14 cellular contexts compared by ENCODE assay signal in the genomic region with DNA sequence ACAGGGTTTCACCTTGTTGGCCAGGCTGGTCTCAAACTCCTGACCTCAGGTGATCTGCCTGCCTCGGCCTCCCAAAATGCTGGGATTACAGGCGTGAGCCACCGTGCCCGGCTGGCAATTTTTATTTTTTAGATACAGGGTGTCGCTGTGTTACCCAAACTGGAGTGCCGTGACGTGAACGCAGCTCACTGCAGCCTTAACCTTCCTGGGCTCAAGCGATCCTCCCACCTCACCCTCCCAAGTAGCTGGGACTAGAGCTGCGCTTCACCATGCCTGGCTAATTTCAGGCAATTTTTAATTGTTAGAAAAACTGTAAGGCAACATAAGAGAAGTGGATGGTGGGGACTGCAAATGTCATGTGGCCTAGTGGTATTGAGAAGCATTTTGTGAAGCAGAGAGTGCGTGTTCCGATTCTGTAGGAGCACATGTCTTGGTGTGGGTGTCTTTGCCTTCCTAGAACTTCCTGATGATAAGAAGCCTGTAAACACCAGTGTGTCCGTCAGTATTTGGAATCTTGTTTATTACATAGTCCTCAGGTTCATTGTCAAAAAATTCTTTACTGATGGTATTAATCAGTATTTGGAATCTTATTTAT. TPM values are rescaled to one million over a fixed set of nuclear protein-coding genes. Genes with fewer than 3 reads are reported as not detected.
A peak's percentile ranks its signal among the peaks of the same experiment; 100 is the strongest.
DNase-seq lines count a peak whose midpoint lies in the region; ATAC-seq, FAIRE-seq and TF ChIP-seq lines count a peak whose summit lies in the region.
"Had no signal": no experiment of that assay in that cellular context is flagged by ENCODE, and none has a peak within 500 bp of the region (broad histone marks: within the 10 kb centered on the region; RNA-seq: fewer than 3 reads in every experiment).

No MANE protein-coding gene starts in this region.

- in situ Hi-C loops in IMR-90 (cut with MboI; ENCODE audit: low sequenced_read_pairs) (loop anchor here (25.0 kb wide), 1 partner anchor 348 kb away; no protein-coding TSS in a partner anchor), K562 (cut with MboI) (no loop called here), GM13976 (cut with MboI; ENCODE audit: low sequenced_read_pairs, unreplicated experiment) (no loop called here)

- H3K18ac ChIP-seq in IMR-90 (ENCODE audit: low read depth, low read length) = no peak overlapping the region

- H3K79me1 ChIP-seq in IMR-90 (ENCODE audit: low read depth in 1 of 2, low read length in 2 of 2) = peaks cover 35 to 91% of the 10 kb centered on the region in 2 experiments

- H3K27ac ChIP-seq in CD4-positive, alpha-beta memory T cell (ENCODE audit: low read depth, low read length) = no peak overlapping the region
- H3K27ac ChIP-seq in IMR-90 (ENCODE audit: insufficient read depth, low read length) (no peak overlapping the region), K562 (ENCODE audit: extremely low read depth, low read depth, low read length) (peak overlapping the region; percentile 67)

- POLR2A ChIA-PET in CD4-positive, alpha-beta memory T cell (lab: Charles Lee; ENCODE audit: partially characterized antibody) = interaction anchor here (1.0 to 3.4 kb wide), 2 partner anchors 9 to 18 kb away, joined by 3 to 8 read pairs; a partner anchor contains a TSS
- POLR2A ChIA-PET in IMR-90 (lab: Charles Lee; ENCODE audit: unreplicated experiment) = no interaction called here
- POLR2A ChIA-PET in K562 (lab: Yijun Ruan, JAX) = interaction anchor here (0.6 to 6.5 kb wide), 5 partner anchors 14 to 428 kb away, joined by 3 to 65 read pairs (median 3); no protein-coding TSS in a partner anchor

- H3K23ac ChIP-seq in IMR-90 (ENCODE audit: low read depth, low read length) = peak overlapping the region; percentile 43; the same call in 1 of the 2 replicates

- no peaks in the 10 kb centered on the region for H3K9me3 Mint-ChIP-seq in CD4-positive, alpha-beta memory T cell
- H3K9me3 Mint-ChIP-seq in nephron = no peaks in the 10 kb centered on the region

- no peak overlapping the region; the same call in 2 of the 3 replicates for H2BK15ac ChIP-seq in IMR-90 (ENCODE audit: low read depth, low read length)

- no peak overlapping the region for H2BK120ac ChIP-seq in IMR-90 (ENCODE audit: low read depth, low read length)

- H2BK5ac ChIP-seq in IMR-90 (ENCODE audit: low read depth, low read length, poor library complexity, severe bottlenecking) = no peak overlapping the region

- no peak for TF ChIP-seq RAD21 in IMR-90 (IDR thresholded peaks at IDR 0.05; ENCODE audit: low read length)
- TF ChIP-seq RAD21 in K562 (CRISPR knock-in tag; conservative IDR thresholded peaks at IDR 0.05 in 1 of 2, IDR thresholded peaks at IDR 0.05 in 1 of 2) = 0 out of 4 replicates have a peak, but pooled peaks of 1 of the 2 experiments have one; percentile 19

- dilution Hi-C loops in IMR-90 (cut with HindIII; ENCODE audit: low sequenced_read_pairs, unreplicated experiment) = no loop called here

- intact Hi-C loops in CD4-positive, alpha-beta memory T cell (cut with micrococcal nuclease) = no loop called here
- intact Hi-C loops in IMR-90 (cut with micrococcal nuclease) (no loop called here), K562 (cut with micrococcal nuclease) (loop anchor here (2.0 kb wide), 1 partner anchor 13 kb away; no protein-coding TSS in a partner anchor)

- BruUV-seq in IMR-90 (replicated peaks; lab: Mats Ljungman, UMichigan) (no TSS peak), K562 (replicated peaks; lab: Mats Ljungman, UMichigan) (no TSS peak)

- no peaks in the 10 kb centered on the region for H3K27me3 ChIP-seq in CD4-positive, alpha-beta memory T cell (ENCODE audit: insufficient read depth, low read length)
- H3K27me3 ChIP-seq in IMR-90 (ENCODE audit: control insufficient read depth, insufficient read depth, low read length) = no peaks in the 10 kb centered on the region
- no peaks in the 10 kb centered on the region for H3K27me3 ChIP-seq in K562 (ENCODE audit: control insufficient read depth in 2 of 2, insufficient read depth in 2 of 2, low read length in 2 of 2)
- H3K27me3 ChIP-seq: heart right ventricle had no signal

- WGBS in IMR-90 (ENCODE audit: extremely low coverage in 2 of 2, insufficient read length in 1 of 2), 2 experiments = 60% methylated on average over 1 of the region's 13 CpGs; no CpG with 5 or more reads in 1 of the 2 experiments
- 19% methylated on average over 13 of the region's 13 CpGs for WGBS in K562 (ENCODE audit: insufficient coverage, low coverage, missing lambda C conversion rate)

- peaks cover 27% of the 10 kb centered on the region for H3K9me1 ChIP-seq in IMR-90 (ENCODE audit: insufficient read depth, low read length)
- H3K9me1 ChIP-seq in K562 (ENCODE audit: control insufficient read depth, insufficient read depth, low read length) = peaks cover 11% of the 10 kb centered on the region

- H2AK9ac ChIP-seq in IMR-90 (replicated peaks; ENCODE audit: low read depth, low read length, poor library complexity) = no peak overlapping the region

- TF ChIP-seq EP300 in K562 (IDR thresholded peaks at IDR 0.05; ENCODE audit: low read length) = no peak; the same call in 1 of the 2 replicates

- FAIRE-seq in K562 (lab: Jason Lieb, UNC) = peak; percentile 87
- FAIRE-seq: G401.6 had no signal

- ATAC-seq in IMR-90 (ENCODE audit: low read depth) = no peak
- ATAC-seq in K562 = peak; percentile 47
- no peak for ATAC-seq in HG02759 (IDR thresholded peaks at IDR 0.05; ENCODE audit: unreplicated experiment)

- H3K4me2 ChIP-seq in IMR-90 (ENCODE audit: low read depth, low read length) = no peak overlapping the region
- peak overlapping the region; percentile 74 for H3K4me2 ChIP-seq in K562 (ENCODE audit: insufficient read depth, low read length)

- H3K4me3 Mint-ChIP-seq in CD4-positive, alpha-beta memory T cell = peak overlapping the region in 7 of 8 donors; percentile 1 to 86 (median 64)
- no peak overlapping the region for H3K4me3 Mint-ChIP-seq in nephron

- peaks cover 0 to 10% of the 10 kb centered on the region in 2 donors for H3K36me3 Mint-ChIP-seq in CD4-positive, alpha-beta memory T cell
- peaks cover 4% of the 10 kb centered on the region for H3K36me3 Mint-ChIP-seq in nephron (ENCODE audit: low read depth)
- H3K36me3 Mint-ChIP-seq: IgD-negative memory B cell had no signal

- H2AK5ac ChIP-seq in IMR-90 (ENCODE audit: low read depth, low read length) = peak overlapping the region; percentile 70; the same call in 1 of the 2 replicates

- peaks cover 59 to 100% (median 84%) of the 10 kb centered on the region in 4 donors for H3K4me1 Mint-ChIP-seq in CD4-positive, alpha-beta memory T cell
- peaks cover 90% of the 10 kb centered on the region for H3K4me1 Mint-ChIP-seq in nephron

- no peak for DNase-seq in CD4-positive, alpha-beta memory T cell
- DNase-seq in IMR-90 = no peak
- DNase-seq in K562 (ENCODE audit: extremely low read depth in 1 of 4, low spot score in 3 of 4) = peak in 1 of 4 experiments; percentile 65
- DNase-seq in GM13976 (ENCODE audit: low spot score) = no peak
- no peak for DNase-seq in DMS114 treated with DMSO at 0.1 percent for 48 hours (lab: John Stamatoyannopoulos, UW; ENCODE audit: unreplicated experiment)
- DNase-seq in NCI-H2196 (lab: John Stamatoyannopoulos, UW; ENCODE audit: unreplicated experiment) = no peak
- DNase-seq: cerebellar nuclear complex, heart right ventricle, NCI-H1436 treated with DMSO at 0.1 percent for 48 hours, NCI-H510A had no signal

- H4K5ac ChIP-seq in IMR-90 (ENCODE audit: low read depth, low read length) = no peak overlapping the region

- H3K4ac ChIP-seq in IMR-90 (ENCODE audit: low read depth, low read length) = 0 out of 2 replicates have a peak overlapping the region, but pooled peaks have one; percentile 31

- H4K20me1 ChIP-seq in IMR-90 (ENCODE audit: insufficient read depth, low read length) = peaks cover 94% of the 10 kb centered on the region
- H4K20me1 ChIP-seq in K562 (replicated peaks; ENCODE audit: control insufficient read depth, insufficient read depth, low read length) = peaks cover 65% of the 10 kb centered on the region

- TF ChIP-seq POLR2A in IMR-90 (IDR thresholded peaks at IDR 0.05; ENCODE audit: low read depth, low read length) (no peak), K562 (conservative IDR thresholded peaks at IDR 0.05) (no peak)

- H3K36me3 ChIP-seq in CD4-positive, alpha-beta memory T cell (ENCODE audit: insufficient read depth, low read length) = no peaks in the 10 kb centered on the region
- H3K36me3 ChIP-seq in IMR-90 (ENCODE audit: control insufficient read depth, insufficient read depth, low read length) (no peaks in the 10 kb centered on the region), K562 (ENCODE audit: control insufficient read depth, insufficient read depth, low read length) (no peaks in the 10 kb centered on the region; the same call in 2 of the 3 replicates)
- H3K36me3 ChIP-seq: heart right ventricle had no signal

- no peaks in the 10 kb centered on the region for H3K9me3 ChIP-seq in CD4-positive, alpha-beta memory T cell (ENCODE audit: control insufficient read depth in 1 of 2, low read length in 2 of 2)
- H3K9me3 ChIP-seq in IMR-90 (ENCODE audit: control insufficient read depth, insufficient read depth, low read length) = no peaks in the 10 kb centered on the region
- no peaks in the 10 kb centered on the region for H3K9me3 ChIP-seq in K562 (replicated peaks; ENCODE audit: control insufficient read depth, insufficient read depth, low read depth, low read length)
- H3K9me3 ChIP-seq: heart right ventricle had no signal

- H3K27ac Mint-ChIP-seq in CD4-positive, alpha-beta memory T cell = peak overlapping the region in 2 of 7 donors; percentile 49 to 58
- H3K27ac Mint-ChIP-seq in nephron = peak overlapping the region; percentile 71 to 79 (median 71)

- H2BK20ac ChIP-seq in IMR-90 (ENCODE audit: low read depth, low read length) = no peak overlapping the region

- no peak overlapping the region for H2AFZ ChIP-seq in IMR-90 (replicated peaks; ENCODE audit: low read length, poor library complexity)
- H2AFZ ChIP-seq in K562 (ENCODE audit: low read depth, low read length) = peak overlapping the region; percentile 80

- 0 out of 2 replicates have a peak overlapping the region, but pooled peaks have one; percentile 17 for H4K91ac ChIP-seq in IMR-90 (ENCODE audit: insufficient read depth, low read depth, low read length)

- peaks cover 99% of the 10 kb centered on the region for H3K79me2 ChIP-seq in K562 (ENCODE audit: control insufficient read depth, insufficient read depth, low read length)

- no peak overlapping the region for H3K56ac ChIP-seq in IMR-90 (ENCODE audit: extremely low read depth, insufficient read depth, low read length)

- CTCF ChIA-PET in CD4-positive, alpha-beta memory T cell (lab: Charles Lee; ENCODE audit: partially characterized antibody) = interaction anchor here (0.6 to 1.0 kb wide), 3 partner anchors 16 to 57 kb away, joined by 3 read pairs; no protein-coding TSS in a partner anchor
- CTCF ChIA-PET in IMR-90 (lab: Yijun Ruan, JAX) (no interaction called here), K562 (lab: Yijun Ruan, JAX; ENCODE audit: low intra/inter-chr PET ratio) (interaction anchor here (0.6 kb wide), 1 partner anchor 228 kb away, joined by 3 read pairs; no protein-coding TSS in a partner anchor)

- H3K27me3 Mint-ChIP-seq in CD4-positive, alpha-beta memory T cell = no peaks in the 10 kb centered on the region
- no peaks in the 10 kb centered on the region for H3K27me3 Mint-ChIP-seq in nephron (ENCODE audit: low read depth)
- H3K27me3 Mint-ChIP-seq: IgD-negative memory B cell had no signal

- no peak overlapping the region for H3K9ac ChIP-seq in IMR-90 (ENCODE audit: low read depth, low read length)
- H3K9ac ChIP-seq in K562 (ENCODE audit: insufficient read depth in 1 of 2, low read depth in 2 of 2, low read length in 2 of 2) = peak overlapping the region; percentile 29 to 60

- no peak overlapping the region for H3K14ac ChIP-seq in IMR-90 (replicated peaks; ENCODE audit: low read depth, low read length)

- TF ChIP-seq CTCF in IMR-90 (conservative IDR thresholded peaks at IDR 0.05; ENCODE audit: low read depth, low read length) (no peak), K562 (IDR thresholded peaks at IDR 0.05 in 2 of 3, conservative IDR thresholded peaks at IDR 0.05 in 1 of 3; ENCODE audit: insufficient read depth in 2 of 3, low read depth in 1 of 3, low read length in 3 of 3) (no peak), nephron (IDR thresholded peaks at IDR 0.05; ENCODE audit: unreplicated experiment in 3 of 3) (no peak), GM13976 (IDR thresholded peaks at IDR 0.05; ENCODE audit: borderline replicate concordance, control extremely low read depth, extremely low read depth, insufficient read depth, missing control alignments) (no peak)

- H3K4me3 ChIP-seq in CD4-positive, alpha-beta memory T cell (ENCODE audit: low read length in 2 of 2) = no peak overlapping the region
- H3K4me3 ChIP-seq in IMR-90 (ENCODE audit: insufficient read depth, low read depth, low read length) (no peak overlapping the region), K562 (no peak overlapping the region; the same call in 1 of the 2 replicates)
- H3K4me3 ChIP-seq: heart right ventricle had no signal

- no peak overlapping the region for H4K8ac ChIP-seq in IMR-90 (ENCODE audit: low read depth in 2 of 2, low read length in 2 of 2)

- H3K4me1 ChIP-seq in CD4-positive, alpha-beta memory T cell (ENCODE audit: insufficient read depth, low read length) = peaks cover 85% of the 10 kb centered on the region
- H3K4me1 ChIP-seq in IMR-90 (ENCODE audit: control insufficient read depth, insufficient read depth, low read length) (peaks cover 41% of the 10 kb centered on the region), K562 (replicated peaks in 1 of 2; ENCODE audit: control insufficient read depth in 2 of 2, insufficient read depth in 2 of 2, low read length in 2 of 2) (peaks cover 39 to 77% of the 10 kb centered on the region in 2 experiments)

RNA-seq across cellular contexts. Expression of a gene that starts 18.0 kb away (rescaled TPM):
- 10 to 100 TPM; 20.2 to 21.6 TPM for total RNA-seq in CD4-positive, alpha-beta memory T cell
- polyA plus RNA-seq in CD4-positive, alpha-beta memory T cell = 10 to 100 TPM in 1 of 2 donors, 1 to 10 TPM in 1; 2.4 to 11.7 TPM
- total RNA-seq in IMR-90 (2012; rRNA removed) (12.9 and 13.1 TPM in 2 replicates), K562 (2014; rRNA removed) (15.5 and 17.4 TPM in 2 replicates), K562 (2014; rRNA removed; fragmentation: Illumina TruSeq; extraction: Trizol) (14.9 and 16.9 TPM in 2 replicates), K562 (2015; rRNA removed; fragmentation: Illumina TruSeq; extraction: Trizol) (16.1 and 16.5 TPM in 2 replicates), K562 (2021) (23.8 and 29.0 TPM in 2 replicates)
- polyA plus RNA-seq in IMR-90 (2012; rRNA removed) (9.6 TPM in 2 replicates), K562 (2011; rRNA removed) (15.7 and 16.8 TPM in 2 replicates), K562 (2014; fragmentation: Illumina TruSeq; extraction: Trizol) (21.7 and 22.5 TPM in 2 replicates), K562 (2014; fragmentation: Nextera tagmentation; extraction: Ambion mirVana) (1 to 10 TPM; 5.0 to 6.7 TPM), K562 (2014; rRNA removed) (12.7 and 15.6 TPM in 2 replicates)
- 4.7 and 5.7 TPM in 2 replicates for polyA plus RNA-seq in IMR-90 (2012; cell fraction: cytosol; rRNA removed)
- 14.8 and 23.2 TPM in 2 replicates for polyA plus RNA-seq in IMR-90 (2012; cell fraction: nucleus; rRNA removed; ENCODE audit: low replicate concordance)
- 56.9 and 64.3 TPM in 2 replicates for total RNA-seq in K562 (2011; cell fraction: chromatin; rRNA removed; ENCODE audit: low replicate concordance)
- 33.0 and 36.0 TPM in 2 replicates for total RNA-seq in K562 (2011; cell fraction: nucleolus; rRNA removed)
- 32.8 and 33.1 TPM in 2 replicates for total RNA-seq in K562 (2011; cell fraction: nucleoplasm; rRNA removed)
- 13.0 and 13.9 TPM in 2 replicates for polyA plus RNA-seq in K562 (2011; cell fraction: cytosol; rRNA removed)
- 30.2 and 41.3 TPM in 2 replicates for polyA plus RNA-seq in K562 (2011; cell fraction: nucleus; rRNA removed)
- 14.1 and 15.7 TPM in 2 replicates for polyA plus RNA-seq in K562 (2012)
- polyA minus RNA-seq in K562 (2011; rRNA and poly(A)+ RNA removed) = 30.8 and 34.8 TPM in 2 replicates
- 17.8 and 22.9 TPM in 2 replicates for polyA minus RNA-seq in K562 (2011; cell fraction: cytosol; rRNA and poly(A)+ RNA removed)
- 23.2 and 32.0 TPM in 2 replicates for polyA minus RNA-seq in K562 (2011; cell fraction: nucleus; rRNA and poly(A)+ RNA removed)

Comparison
In these comparisons a context has a peak if more than half of its experiments do, and no peak if none do; other contexts are left out.
1. H3K4me3 Mint-ChIP-seq: peak in CD4-positive, alpha-beta memory T cell (7 of 8); none in nephron (0 of 3).